ENCODE assay signal across 34 cellular contexts in genomic region chr7:15086171-15086745, GRCh38.
DNase-seq lines count a peak whose midpoint lies in the region; ATAC-seq, FAIRE-seq and TF ChIP-seq lines count a peak whose summit lies in the region.
"Had no signal": no experiment of that assay in that cellular context is flagged by ENCODE, and none has a peak within 500 bp of the region (broad histone marks: within the 10 kb centered on the region; RNA-seq: fewer than 3 reads in every experiment).

No MANE protein-coding gene starts in this region.

- H2AK5ac ChIP-seq in mesenchymal stem cell (ENCODE audit: low read length, severe bottlenecking): no peak overlapping the region

- H2BK5ac ChIP-seq in mesenchymal stem cell (ENCODE audit: low read depth, low read length, poor library complexity, severe bottlenecking): no peak overlapping the region

- H4K8ac ChIP-seq in mesenchymal stem cell (ENCODE audit: low read length): no peak overlapping the region

- no peak overlapping the region for H2BK12ac ChIP-seq in mesenchymal stem cell (ENCODE audit: low read length in 2 of 2)

- H3K14ac ChIP-seq in mesenchymal stem cell (ENCODE audit: low read length in 2 of 2): no peak overlapping the region

- H2BK15ac ChIP-seq in mesenchymal stem cell (ENCODE audit: low read depth, poor library complexity, severe bottlenecking): no peak overlapping the region

- peak; percentile 9 for DNase-seq in ACHN
- peak; percentile 24 for DNase-seq in NCI-H226
- DNase-seq in fibroblast of gingiva (ENCODE audit: low read depth): peak; percentile 67
- no peak for DNase-seq in mesenchymal stem cell
- no peak for DNase-seq in urothelium cell line (ENCODE audit: low spot score)
- DNase-seq in heart left ventricle: no peak
- DNase-seq in superior temporal gyrus (ENCODE audit: extremely low spot score): no peak
- no peak for DNase-seq in NCI-H146 (lab: John Stamatoyannopoulos, UW)
- DNase-seq: activated CD4-positive, alpha-beta T cell treated with anti-CD3 and anti-CD28 coated beads for 4 hours; activated gamma-delta T cell; activated naive CD8-positive, alpha-beta T cell treated with anti-CD3 and anti-CD28 coated beads, Interleukin-2, amount 10 ng/mL, durations not matched to agents 7 days and 5 days; activated T-cell treated with anti-CD3 and anti-CD28 coated beads, Interleukin-2, amount 50 U/mL, for 4 hours; central memory CD4-positive, alpha-beta T cell; DMS153; HCEC 1CT; immature natural killer cell; Karpas-422; NCI-H1417; NCI-H2081 treated with DMSO at 0.1 percent for 48 hours; NCI-H82; ovary; SHP77 treated with DMSO at 0.1 percent for 48 hours; small intestine; stimulated activated naive B cell treated with anti-CD40 and anti-IgM and Interleukin-4, amounts not matched to agents 10 μg/mL and 1 μg/mL and 100 μg/mL, for 72 hours; SW 1271; upper lobe of left lung had no signal

- H3K4me2 ChIP-seq in mesenchymal stem cell (ENCODE audit: low read length, poor library complexity, severe bottlenecking): no peak overlapping the region
- H3K4me2 ChIP-seq: BLaER1 treated with 17β-estradiol and CSF1 and Interleukin-3, amounts not matched to agents 10 nM and 100 nM had no signal

- no peak for TF ChIP-seq CTCF in heart left ventricle (IDR thresholded peaks at IDR 0.05)

- peak overlapping the region; percentile 23 for H3K9ac ChIP-seq in mesenchymal stem cell (ENCODE audit: low read length)
- H3K9ac ChIP-seq: BLaER1 treated with 17β-estradiol and CSF1 and Interleukin-3, amounts not matched to agents 10 nM and 100 nM had no signal

- TF ChIP-seq POLR2A in heart left ventricle (IDR thresholded peaks at IDR 0.05): no peak

- H3K9me3 ChIP-seq in mesenchymal stem cell (ENCODE audit: control insufficient read depth, low read length) (no peaks in the 10 kb centered on the region), heart left ventricle (no peaks in the 10 kb centered on the region)
- H3K9me3 ChIP-seq: ascending aorta, ovary, suprapubic skin, upper lobe of left lung had no signal

- H3K27me3 ChIP-seq in mesenchymal stem cell (ENCODE audit: control insufficient read depth in 1 of 2, insufficient read depth in 1 of 2, low read length in 2 of 2) (no peaks in the 10 kb centered on the region), heart left ventricle (no peaks in the 10 kb centered on the region)
- H3K27me3 ChIP-seq: ascending aorta; BLaER1 treated with 17β-estradiol and CSF1 and Interleukin-3, amounts not matched to agents 10 nM and 100 nM; ovary; suprapubic skin; upper lobe of left lung had no signal

- H3K4ac ChIP-seq in mesenchymal stem cell (ENCODE audit: low read depth in 1 of 2, low read length in 2 of 2): no peak overlapping the region

- H2AFZ ChIP-seq in mesenchymal stem cell (ENCODE audit: low read depth, low read length): no peak overlapping the region

- intact Hi-C loops in heart left ventricle (cut with DNase I): no loop called here

- WGBS in mesenchymal stem cell: 89% methylated on average over 3 of the region's 3 CpGs
- WGBS in heart left ventricle, 4 donors: 73 to 80% (median 78%) methylated on average over 3 of the region's 3 CpGs

- no peak overlapping the region for H3K18ac ChIP-seq in mesenchymal stem cell (ENCODE audit: low read depth in 1 of 2, low read length in 2 of 2)

- no peak overlapping the region for H4K91ac ChIP-seq in mesenchymal stem cell (ENCODE audit: low read length)

- H3K36me3 ChIP-seq in mesenchymal stem cell (ENCODE audit: control insufficient read depth in 1 of 2, insufficient read depth in 2 of 2, low read depth in 1 of 2, low read length in 2 of 2) (no peaks in the 10 kb centered on the region), heart left ventricle (no peaks in the 10 kb centered on the region)
- H3K36me3 ChIP-seq: ascending aorta; BLaER1 treated with 17β-estradiol and CSF1 and Interleukin-3, amounts not matched to agents 10 nM and 100 nM; ovary; suprapubic skin; upper lobe of left lung had no signal

- H3K23ac ChIP-seq in mesenchymal stem cell (ENCODE audit: low read length in 2 of 2): no peak overlapping the region

- no peak overlapping the region for H2BK120ac ChIP-seq in mesenchymal stem cell (ENCODE audit: low read depth, low read length)

- FAIRE-seq in urothelium cell line (lab: Jason Lieb, UNC): no peak
- FAIRE-seq: A204.1, GM12892, RCC 7860, small intestine had no signal

- H3K79me1 ChIP-seq in mesenchymal stem cell (replicated peaks; ENCODE audit: low read length, poor library complexity, severe bottlenecking): no peaks in the 10 kb centered on the region

- peaks cover 2% of the 10 kb centered on the region for H3K4me1 ChIP-seq in mesenchymal stem cell (ENCODE audit: control insufficient read depth, insufficient read depth, low read depth, low read length)
- H3K4me1 ChIP-seq in heart left ventricle: no peaks in the 10 kb centered on the region
- H3K4me1 ChIP-seq: ascending aorta; BLaER1 treated with 17β-estradiol and CSF1 and Interleukin-3, amounts not matched to agents 10 nM and 100 nM; suprapubic skin; upper lobe of left lung had no signal

- no peak overlapping the region for H3K4me3 ChIP-seq in mesenchymal stem cell (ENCODE audit: insufficient read depth in 1 of 2, low read depth in 1 of 2, low read length in 2 of 2)
- H3K4me3 ChIP-seq in heart left ventricle: no peak overlapping the region
- H3K4me3 ChIP-seq: ascending aorta; BLaER1 treated with 17β-estradiol and CSF1 and Interleukin-3, amounts not matched to agents 10 nM and 100 nM; ovary; suprapubic skin; upper lobe of left lung had no signal

- in situ Hi-C loops in ACHN (cut with HindIII; ENCODE audit: low pct_ligation_motif_present, low pct_unique_long_range_greater_than_20kb, low sequenced_read_pairs): no loop called here

- H3K27ac ChIP-seq in mesenchymal stem cell (ENCODE audit: low read length, poor library complexity, severe bottlenecking): peak overlapping the region; percentile 38
- H3K27ac ChIP-seq in heart left ventricle: no peak overlapping the region
- H3K27ac ChIP-seq: ascending aorta; BLaER1 treated with 17β-estradiol and CSF1 and Interleukin-3, amounts not matched to agents 10 nM and 100 nM; ovary; suprapubic skin; upper lobe of left lung had no signal

- ATAC-seq in heart left ventricle: no peak
- ATAC-seq: activated T-cell treated with anti-CD3 and anti-CD28 coated beads, Interleukin-2, amount 50 U/mL, for 4 hours; esophagus mucosa; left lobe of liver; stimulated activated naive B cell treated with anti-CD40 and anti-IgM and Interleukin-4, amounts not matched to agents 10 μg/mL and 1 μg/mL and 100 μg/mL, for 72 hours had no signal

Comparison
In these comparisons a context has a peak if more than half of its experiments do, and no peak if none do; other contexts are left out.
1. DNase-seq: peak in ACHN (single experiment), NCI-H226 (single experiment) and fibroblast of gingiva (single experiment); none in mesenchymal stem cell (single experiment), urothelium cell line (single experiment), heart left ventricle (0 of 5), superior temporal gyrus (single experiment) and NCI-H146 (single experiment).